27 cellular contexts compared by ENCODE assay signal in genomic region chr5:157378509-157378908, GRCh38.
DNase-seq lines count a peak whose midpoint lies in the region; ATAC-seq and TF ChIP-seq lines count a peak whose summit lies in the region.
"Had no signal": no experiment of that assay in that cellular context is flagged by ENCODE, and none has a peak within 500 bp of the region (broad histone marks: within the 10 kb centered on the region; RNA-seq: fewer than 3 reads in every experiment).

No MANE protein-coding gene starts in this region.

- no peaks in the 10 kb centered on the region for H3K79me1 ChIP-seq in IMR-90 (ENCODE audit: low read depth in 1 of 2, low read length in 2 of 2)

- H2AFZ ChIP-seq in IMR-90 (replicated peaks; ENCODE audit: low read length, poor library complexity): no peak overlapping the region

- no peak overlapping the region for H2AK5ac ChIP-seq in IMR-90 (ENCODE audit: low read depth, low read length)

- no peak overlapping the region for H4K8ac ChIP-seq in IMR-90 (ENCODE audit: low read depth in 2 of 2, low read length in 2 of 2)

- H3K4me1 Mint-ChIP-seq in activated naive CD8-positive, alpha-beta T cell (ENCODE audit: low read depth): peaks cover 14% of the 10 kb centered on the region
- peaks cover 3% of the 10 kb centered on the region for H3K4me1 Mint-ChIP-seq in activated naive CD8-positive, alpha-beta T cell treated with anti-CD3 and anti-CD28 coated beads, Interleukin-2, amount 50 U/mL, for 24 hours
- peaks cover 8 to 16% of the 10 kb centered on the region in 2 donors for H3K4me1 Mint-ChIP-seq in effector memory CD8-positive, alpha-beta T cell (ENCODE audit: low read depth in 2 of 2)

- no peaks in the 10 kb centered on the region for H3K27me3 Mint-ChIP-seq in activated naive CD8-positive, alpha-beta T cell
- H3K27me3 Mint-ChIP-seq in activated naive CD8-positive, alpha-beta T cell treated with anti-CD3 and anti-CD28 coated beads, Interleukin-2, amount 50 U/mL, for 24 hours: no peaks in the 10 kb centered on the region
- no peaks in the 10 kb centered on the region for H3K27me3 Mint-ChIP-seq in effector memory CD8-positive, alpha-beta T cell
- H3K27me3 Mint-ChIP-seq: activated naive CD8-positive, alpha-beta T cell treated with anti-CD3 and anti-CD28 coated beads, Interleukin-2, amount 10 ng/mL, durations not matched to agents 7 days and 5 days had no signal

- H3K4me1 ChIP-seq in IMR-90 (ENCODE audit: control insufficient read depth, insufficient read depth, low read length) (peaks cover 4% of the 10 kb centered on the region), sigmoid colon (peaks cover 0 to 68% (median 39%) of the 10 kb centered on the region in 4 donors)
- H3K4me1 ChIP-seq: BLaER1, upper lobe of left lung had no signal

- no peak for TF ChIP-seq EP300 in sigmoid colon (IDR thresholded peaks at IDR 0.05)

- no peak overlapping the region for H3K18ac ChIP-seq in IMR-90 (ENCODE audit: low read depth, low read length)

- TF ChIP-seq RAD21 in IMR-90 (IDR thresholded peaks at IDR 0.05; ENCODE audit: low read length): no peak

- H3K27me3 ChIP-seq in IMR-90 (ENCODE audit: control insufficient read depth, insufficient read depth, low read length) (no peaks in the 10 kb centered on the region), sigmoid colon (no peaks in the 10 kb centered on the region)
- H3K27me3 ChIP-seq: BLaER1, upper lobe of left lung had no signal

- H3K4ac ChIP-seq in IMR-90 (ENCODE audit: low read depth, low read length): 0 out of 2 replicates have a peak overlapping the region, but pooled peaks have one; percentile 36

- peak overlapping the region; percentile 3; the same call in 1 of the 2 replicates for H2BK120ac ChIP-seq in IMR-90 (ENCODE audit: low read depth, low read length)

- no peak overlapping the region for H3K14ac ChIP-seq in IMR-90 (replicated peaks; ENCODE audit: low read depth, low read length)

- no peaks in the 10 kb centered on the region for H3K36me3 ChIP-seq in IMR-90 (ENCODE audit: control insufficient read depth, insufficient read depth, low read length)
- H3K36me3 ChIP-seq in sigmoid colon: no peaks in the 10 kb centered on the region

- H4K20me1 ChIP-seq in IMR-90 (ENCODE audit: insufficient read depth, low read length): no peaks in the 10 kb centered on the region

- ATAC-seq in activated naive CD8-positive, alpha-beta T cell treated with anti-CD3 and anti-CD28 coated beads, Interleukin-2, amount 50 U/mL, for 24 hours: no peak
- no peak for ATAC-seq in IMR-90 (ENCODE audit: low read depth)
- no peak for ATAC-seq in effector memory CD8-positive, alpha-beta T cell (replicated peaks)
- ATAC-seq in HG02759 (IDR thresholded peaks at IDR 0.05; ENCODE audit: unreplicated experiment): no peak
- ATAC-seq in GM18520 (IDR thresholded peaks at IDR 0.05; ENCODE audit: unreplicated experiment): no peak
- ATAC-seq: left ventricle myocardium superior had no signal

- no peak for TF ChIP-seq POLR2A in IMR-90 (IDR thresholded peaks at IDR 0.05; ENCODE audit: low read depth, low read length)
- no peak for TF ChIP-seq POLR2A in sigmoid colon (IDR thresholded peaks at IDR 0.05)

- no peak for TF ChIP-seq CTCF in IMR-90 (conservative IDR thresholded peaks at IDR 0.05; ENCODE audit: low read depth, low read length)
- TF ChIP-seq CTCF in sigmoid colon (IDR thresholded peaks at IDR 0.05): no peak

- H4K91ac ChIP-seq in IMR-90 (ENCODE audit: insufficient read depth, low read depth, low read length): no peak overlapping the region

- H2BK5ac ChIP-seq in IMR-90 (ENCODE audit: low read depth, low read length, poor library complexity, severe bottlenecking): no peak overlapping the region

- H3K9ac ChIP-seq in IMR-90 (ENCODE audit: low read depth, low read length): no peak overlapping the region
- H3K9ac ChIP-seq: BLaER1 had no signal

- H2BK20ac ChIP-seq in IMR-90 (ENCODE audit: low read depth, low read length): peak overlapping the region; percentile 61; the same call in 1 of the 2 replicates

- dilution Hi-C loops in IMR-90 (cut with HindIII; ENCODE audit: low sequenced_read_pairs, unreplicated experiment): no loop called here

- H3K9me3 Mint-ChIP-seq in activated naive CD8-positive, alpha-beta T cell (ENCODE audit: low read depth): no peaks in the 10 kb centered on the region
- no peaks in the 10 kb centered on the region for H3K9me3 Mint-ChIP-seq in activated naive CD8-positive, alpha-beta T cell treated with anti-CD3 and anti-CD28 coated beads, Interleukin-2, amount 50 U/mL, for 24 hours
- H3K9me3 Mint-ChIP-seq in effector memory CD8-positive, alpha-beta T cell: no peaks in the 10 kb centered on the region
- H3K9me3 Mint-ChIP-seq: activated naive CD8-positive, alpha-beta T cell treated with anti-CD3 and anti-CD28 coated beads, Interleukin-2, amount 10 ng/mL, durations not matched to agents 7 days and 5 days had no signal

- H3K27ac ChIP-seq in IMR-90 (ENCODE audit: insufficient read depth, low read length): no peak overlapping the region
- H3K27ac ChIP-seq in sigmoid colon: peak overlapping the region in 3 of 4 donors; percentile 82 to 94 (median 88)
- H3K27ac ChIP-seq: BLaER1, epithelial cell of prostate, SK-N-MC, upper lobe of left lung, VCaP had no signal

- H3K23ac ChIP-seq in IMR-90 (ENCODE audit: low read depth, low read length): no peak overlapping the region

- H2BK15ac ChIP-seq in IMR-90 (ENCODE audit: low read depth, low read length): no peak overlapping the region

- H3K9me3 ChIP-seq in IMR-90 (ENCODE audit: control insufficient read depth, insufficient read depth, low read length) (no peaks in the 10 kb centered on the region), sigmoid colon (no peaks in the 10 kb centered on the region)
- H3K9me3 ChIP-seq: BLaER1, upper lobe of left lung had no signal

- in situ Hi-C loops in IMR-90 (cut with MboI; ENCODE audit: low sequenced_read_pairs) (no loop called here), G401 (cut with HindIII; ENCODE audit: low sequenced_read_pairs) (no loop called here)

- no peak overlapping the region for H4K5ac ChIP-seq in IMR-90 (ENCODE audit: low read depth, low read length)

- H3K4me2 ChIP-seq in IMR-90 (ENCODE audit: low read depth, low read length): no peak overlapping the region
- H3K4me2 ChIP-seq: BLaER1, smooth muscle cell had no signal

- intact Hi-C loops in IMR-90 (cut with micrococcal nuclease): no loop called here
- intact Hi-C loops in sigmoid colon (cut with DNase I): no loop called here

- no peak overlapping the region for H2AK9ac ChIP-seq in IMR-90 (replicated peaks; ENCODE audit: low read depth, low read length, poor library complexity)

- H3K4me3 ChIP-seq in IMR-90 (ENCODE audit: insufficient read depth, low read depth, low read length) (no peak overlapping the region), sigmoid colon (no peak overlapping the region)
- H3K4me3 ChIP-seq: BLaER1, SK-N-MC, smooth muscle cell, upper lobe of left lung had no signal

- H3K27ac Mint-ChIP-seq in activated naive CD8-positive, alpha-beta T cell: peak overlapping the region; percentile 72
- H3K27ac Mint-ChIP-seq in activated naive CD8-positive, alpha-beta T cell treated with anti-CD3 and anti-CD28 coated beads, Interleukin-2, amount 50 U/mL, for 24 hours: no peak overlapping the region
- H3K27ac Mint-ChIP-seq in effector memory CD8-positive, alpha-beta T cell: peak overlapping the region; percentile 62 to 94
- H3K27ac Mint-ChIP-seq: activated naive CD8-positive, alpha-beta T cell treated with anti-CD3 and anti-CD28 coated beads, Interleukin-2, amount 10 ng/mL, durations not matched to agents 7 days and 5 days had no signal

- peaks cover 3% of the 10 kb centered on the region for H3K36me3 Mint-ChIP-seq in activated naive CD8-positive, alpha-beta T cell
- H3K36me3 Mint-ChIP-seq in activated naive CD8-positive, alpha-beta T cell treated with anti-CD3 and anti-CD28 coated beads, Interleukin-2, amount 50 U/mL, for 24 hours (ENCODE audit: low read depth): peaks cover 36% of the 10 kb centered on the region
- H3K36me3 Mint-ChIP-seq in effector memory CD8-positive, alpha-beta T cell (ENCODE audit: insufficient read depth): peaks cover 77% of the 10 kb centered on the region

- peaks cover 3% of the 10 kb centered on the region; the same call in 1 of the 2 replicates for H3K9me1 ChIP-seq in IMR-90 (ENCODE audit: insufficient read depth, low read length)

- no TSS peak for BruUV-seq in IMR-90 (replicated peaks; lab: Mats Ljungman, UMichigan)

- POLR2A ChIA-PET in IMR-90 (lab: Charles Lee; ENCODE audit: unreplicated experiment): no interaction called here

- 100% methylated on average over 1 of the region's 6 CpGs; no CpG with 5 or more reads in 1 of the 2 experiments for WGBS in IMR-90 (ENCODE audit: extremely low coverage in 2 of 2, insufficient read length in 1 of 2), 2 experiments
- WGBS in sigmoid colon, 2 donors: 87 to 90% methylated on average over 6 of the region's 6 CpGs

- DNase-seq in activated naive CD8-positive, alpha-beta T cell treated with anti-CD3 and anti-CD28 coated beads, Interleukin-2, amount 50 U/mL, for 24 hours: no peak
- DNase-seq in IMR-90 (no peak), sigmoid colon (no peak), G401 (ENCODE audit: low spot score) (no peak)
- DNase-seq in effector memory CD8-positive, alpha-beta T cell: no peak
- DNase-seq: activated CD4-positive, alpha-beta T cell treated with anti-CD3 and anti-CD28 coated beads for 48 hours; activated naive CD8-positive, alpha-beta T cell treated with anti-CD3 and anti-CD28 coated beads, Interleukin-2, amount 10 ng/mL, durations not matched to agents 7 days and 5 days; Calu3; cerebellar nuclear complex; glutamatergic neuron; HCEC 1CT; Karpas-422; left ventricle myocardium superior; NCI-H1436; NCI-H2081 treated with DMSO at 0.1 percent for 48 hours; NCI-H226; NCI-H82; substantia nigra; upper lobe of left lung had no signal

- H3K56ac ChIP-seq in IMR-90 (ENCODE audit: extremely low read depth, insufficient read depth, low read length): no peak overlapping the region

- CTCF ChIA-PET in IMR-90 (lab: Yijun Ruan, JAX): no interaction called here

- H3K4me3 Mint-ChIP-seq in activated naive CD8-positive, alpha-beta T cell: no peak overlapping the region
- no peak overlapping the region for H3K4me3 Mint-ChIP-seq in activated naive CD8-positive, alpha-beta T cell treated with anti-CD3 and anti-CD28 coated beads, Interleukin-2, amount 50 U/mL, for 24 hours
- no peak overlapping the region for H3K4me3 Mint-ChIP-seq in effector memory CD8-positive, alpha-beta T cell
- H3K4me3 Mint-ChIP-seq: activated naive CD8-positive, alpha-beta T cell treated with anti-CD3 and anti-CD28 coated beads, Interleukin-2, amount 10 ng/mL, durations not matched to agents 7 days and 5 days had no signal

TF ChIP-seq in IMR-90, 13 proteins besides CTCF, POLR2A, EP300 and RAD21:
- TF ChIP-seq CEBPB (IDR thresholded peaks at IDR 0.05; ENCODE audit: low read depth, low read length) (no peak), CHD1 (IDR thresholded peaks at IDR 0.05; ENCODE audit: low read depth, low read length) (no peak), MXI1 (IDR thresholded peaks at IDR 0.05; ENCODE audit: borderline replicate concordance, low read depth, low read length) (no peak), SMC3 (IDR thresholded peaks at IDR 0.05; ENCODE audit: low read depth, low read length) (no peak), RFX5 (IDR thresholded peaks at IDR 0.05; ENCODE audit: low read depth, low read length) (no peak), MAFK (IDR thresholded peaks at IDR 0.05; ENCODE audit: low read depth, low read length) (no peak)
TF ChIP-seq in IMR-90: peak in this region for 0.
